In the genomic region with DNA sequence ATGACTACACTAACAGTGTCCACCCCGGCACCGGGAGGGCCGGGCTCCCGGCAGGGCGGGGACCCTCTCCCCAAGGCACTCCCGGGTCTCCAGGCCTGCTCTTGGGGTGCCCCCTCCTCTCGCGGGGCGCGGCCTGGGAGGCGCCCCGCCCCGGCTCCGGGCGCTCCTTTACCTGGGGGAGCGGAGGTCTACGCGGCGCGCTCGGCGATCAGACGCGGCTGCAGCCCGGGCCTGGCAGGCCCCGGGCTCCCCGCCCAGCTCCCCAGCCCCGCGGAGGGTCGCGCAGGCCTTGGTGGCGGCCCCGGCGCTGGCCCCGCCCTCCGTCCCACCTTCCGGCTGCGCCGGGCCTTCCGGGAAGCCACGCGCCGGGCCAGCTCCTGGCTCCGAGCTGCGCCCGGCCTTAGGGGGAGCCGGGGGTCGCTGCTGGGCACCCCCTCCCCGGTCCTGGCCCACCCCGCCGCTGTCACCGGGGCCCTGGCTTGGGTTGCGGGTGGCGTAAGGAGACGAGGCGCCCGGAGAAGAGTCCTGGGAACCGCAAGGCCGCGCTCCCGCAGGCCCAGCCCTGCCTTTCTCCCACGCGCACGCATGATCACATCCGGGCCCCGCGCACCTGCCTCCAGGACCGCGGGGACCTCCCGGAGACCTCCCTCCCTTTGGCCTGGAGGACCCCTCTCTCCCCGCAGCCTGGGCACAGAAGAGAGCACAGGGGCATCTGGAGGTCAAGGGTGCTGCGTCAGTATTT, we compare ENCODE assay signal across 1 cellular context.
TF ChIP-seq lines count a peak whose summit lies in the region.

A gene (minus strand): TSS at position 309 of the 742 bp plus-strand sequence. CDS start 6,848 bp downstream, outside the sequence.

TF ChIP-seq in HepG2, 621 proteins besides CTCF, POLR2A, EP300 and RAD21 (continued from another document and continues in another):
- TF ChIP-seq, protein P1, sequence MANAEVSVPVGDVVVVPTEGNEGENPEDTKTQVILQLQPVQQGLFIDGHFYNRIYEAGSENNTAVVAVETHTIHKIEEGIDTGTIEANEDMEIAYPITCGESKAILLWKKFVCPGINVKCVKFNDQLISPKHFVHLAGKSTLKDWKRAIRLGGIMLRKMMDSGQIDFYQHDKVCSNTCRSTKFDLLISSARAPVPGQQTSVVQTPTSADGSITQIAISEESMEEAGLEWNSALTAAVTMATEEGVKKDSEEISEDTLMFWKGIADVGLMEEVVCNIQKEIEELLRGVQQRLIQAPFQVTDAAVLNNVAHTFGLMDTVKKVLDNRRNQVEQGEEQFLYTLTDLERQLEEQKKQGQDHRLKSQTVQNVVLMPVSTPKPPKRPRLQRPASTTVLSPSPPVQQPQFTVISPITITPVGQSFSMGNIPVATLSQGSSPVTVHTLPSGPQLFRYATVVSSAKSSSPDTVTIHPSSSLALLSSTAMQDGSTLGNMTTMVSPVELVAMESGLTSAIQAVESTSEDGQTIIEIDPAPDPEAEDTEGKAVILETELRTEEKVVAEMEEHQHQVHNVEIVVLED (CRISPR knock-in tag; IDR thresholded peaks at IDR 0.05; ENCODE audit: borderline replicate concordance) = peak; percentile 20; the same call in 1 of the 2 replicates
- TF ChIP-seq FOXA1 (IDR thresholded peaks at IDR 0.05) = no peak
- no peak for TF ChIP-seq FOXA1 (CRISPR knock-in tag; IDR thresholded peaks at IDR 0.05)
- TF ChIP-seq, protein P2, sequence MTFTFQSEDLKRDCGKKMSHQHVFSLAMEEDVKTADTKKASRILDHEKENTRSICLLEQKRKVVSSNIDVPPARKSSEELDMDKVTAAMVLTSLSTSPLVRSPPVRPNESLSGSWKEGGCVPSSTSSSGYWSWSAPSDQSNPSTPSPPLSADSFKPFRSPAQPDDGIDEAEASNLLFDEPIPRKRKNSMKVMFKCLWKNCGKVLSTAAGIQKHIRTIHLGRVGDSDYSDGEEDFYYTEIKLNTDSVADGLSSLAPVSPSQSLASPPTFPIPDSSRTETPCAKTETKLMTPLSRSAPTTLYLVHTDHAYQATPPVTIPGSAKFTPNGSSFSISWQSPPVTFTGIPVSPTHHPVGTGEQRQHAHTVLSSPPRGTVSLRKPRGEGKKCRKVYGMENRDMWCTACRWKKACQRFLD (CRISPR knock-in tag; IDR thresholded peaks at IDR 0.05; ENCODE audit: borderline replicate concordance) = 0 out of 2 replicates have a peak, but pooled peaks have one; percentile 36
- TF ChIP-seq, protein P3, sequence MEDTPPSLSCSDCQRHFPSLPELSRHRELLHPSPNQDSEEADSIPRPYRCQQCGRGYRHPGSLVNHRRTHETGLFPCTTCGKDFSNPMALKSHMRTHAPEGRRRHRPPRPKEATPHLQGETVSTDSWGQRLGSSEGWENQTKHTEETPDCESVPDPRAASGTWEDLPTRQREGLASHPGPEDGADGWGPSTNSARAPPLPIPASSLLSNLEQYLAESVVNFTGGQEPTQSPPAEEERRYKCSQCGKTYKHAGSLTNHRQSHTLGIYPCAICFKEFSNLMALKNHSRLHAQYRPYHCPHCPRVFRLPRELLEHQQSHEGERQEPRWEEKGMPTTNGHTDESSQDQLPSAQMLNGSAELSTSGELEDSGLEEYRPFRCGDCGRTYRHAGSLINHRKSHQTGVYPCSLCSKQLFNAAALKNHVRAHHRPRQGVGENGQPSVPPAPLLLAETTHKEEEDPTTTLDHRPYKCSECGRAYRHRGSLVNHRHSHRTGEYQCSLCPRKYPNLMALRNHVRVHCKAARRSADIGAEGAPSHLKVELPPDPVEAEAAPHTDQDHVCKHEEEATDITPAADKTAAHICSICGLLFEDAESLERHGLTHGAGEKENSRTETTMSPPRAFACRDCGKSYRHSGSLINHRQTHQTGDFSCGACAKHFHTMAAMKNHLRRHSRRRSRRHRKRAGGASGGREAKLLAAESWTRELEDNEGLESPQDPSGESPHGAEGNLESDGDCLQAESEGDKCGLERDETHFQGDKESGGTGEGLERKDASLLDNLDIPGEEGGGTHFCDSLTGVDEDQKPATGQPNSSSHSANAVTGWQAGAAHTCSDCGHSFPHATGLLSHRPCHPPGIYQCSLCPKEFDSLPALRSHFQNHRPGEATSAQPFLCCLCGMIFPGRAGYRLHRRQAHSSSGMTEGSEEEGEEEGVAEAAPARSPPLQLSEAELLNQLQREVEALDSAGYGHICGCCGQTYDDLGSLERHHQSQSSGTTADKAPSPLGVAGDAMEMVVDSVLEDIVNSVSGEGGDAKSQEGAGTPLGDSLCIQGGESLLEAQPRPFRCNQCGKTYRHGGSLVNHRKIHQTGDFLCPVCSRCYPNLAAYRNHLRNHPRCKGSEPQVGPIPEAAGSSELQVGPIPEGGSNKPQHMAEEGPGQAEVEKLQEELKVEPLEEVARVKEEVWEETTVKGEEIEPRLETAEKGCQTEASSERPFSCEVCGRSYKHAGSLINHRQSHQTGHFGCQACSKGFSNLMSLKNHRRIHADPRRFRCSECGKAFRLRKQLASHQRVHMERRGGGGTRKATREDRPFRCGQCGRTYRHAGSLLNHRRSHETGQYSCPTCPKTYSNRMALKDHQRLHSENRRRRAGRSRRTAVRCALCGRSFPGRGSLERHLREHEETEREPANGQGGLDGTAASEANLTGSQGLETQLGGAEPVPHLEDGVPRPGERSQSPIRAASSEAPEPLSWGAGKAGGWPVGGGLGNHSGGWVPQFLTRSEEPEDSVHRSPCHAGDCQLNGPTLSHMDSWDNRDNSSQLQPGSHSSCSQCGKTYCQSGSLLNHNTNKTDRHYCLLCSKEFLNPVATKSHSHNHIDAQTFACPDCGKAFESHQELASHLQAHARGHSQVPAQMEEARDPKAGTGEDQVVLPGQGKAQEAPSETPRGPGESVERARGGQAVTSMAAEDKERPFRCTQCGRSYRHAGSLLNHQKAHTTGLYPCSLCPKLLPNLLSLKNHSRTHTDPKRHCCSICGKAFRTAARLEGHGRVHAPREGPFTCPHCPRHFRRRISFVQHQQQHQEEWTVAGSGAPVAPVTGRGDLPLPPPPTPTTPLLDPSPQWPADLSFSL (CRISPR knock-in tag; IDR thresholded peaks at IDR 0.05) = no peak
- TF ChIP-seq, protein P4, sequence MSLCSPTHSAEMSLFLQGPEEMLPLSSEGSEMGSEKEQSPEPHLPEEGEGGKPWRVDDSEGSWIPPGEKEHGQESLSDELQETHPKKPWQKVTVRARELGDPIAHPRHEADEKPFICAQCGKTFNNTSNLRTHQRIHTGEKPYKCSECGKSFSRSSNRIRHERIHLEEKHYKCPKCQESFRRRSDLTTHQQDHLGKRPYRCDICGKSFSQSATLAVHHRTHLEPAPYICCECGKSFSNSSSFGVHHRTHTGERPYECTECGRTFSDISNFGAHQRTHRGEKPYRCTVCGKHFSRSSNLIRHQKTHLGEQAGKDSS (CRISPR knock-in tag; IDR thresholded peaks at IDR 0.05; ENCODE audit: borderline replicate concordance, low read depth) = peak; percentile 34; the same call in 1 of the 2 replicates
- TF ChIP-seq, protein P5, sequence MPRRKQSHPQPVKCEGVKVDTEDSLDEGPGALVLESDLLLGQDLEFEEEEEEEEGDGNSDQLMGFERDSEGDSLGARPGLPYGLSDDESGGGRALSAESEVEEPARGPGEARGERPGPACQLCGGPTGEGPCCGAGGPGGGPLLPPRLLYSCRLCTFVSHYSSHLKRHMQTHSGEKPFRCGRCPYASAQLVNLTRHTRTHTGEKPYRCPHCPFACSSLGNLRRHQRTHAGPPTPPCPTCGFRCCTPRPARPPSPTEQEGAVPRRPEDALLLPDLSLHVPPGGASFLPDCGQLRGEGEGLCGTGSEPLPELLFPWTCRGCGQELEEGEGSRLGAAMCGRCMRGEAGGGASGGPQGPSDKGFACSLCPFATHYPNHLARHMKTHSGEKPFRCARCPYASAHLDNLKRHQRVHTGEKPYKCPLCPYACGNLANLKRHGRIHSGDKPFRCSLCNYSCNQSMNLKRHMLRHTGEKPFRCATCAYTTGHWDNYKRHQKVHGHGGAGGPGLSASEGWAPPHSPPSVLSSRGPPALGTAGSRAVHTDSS (CRISPR knock-in tag; conservative IDR thresholded peaks at IDR 0.05) = no peak
- TF ChIP-seq, protein P6, sequence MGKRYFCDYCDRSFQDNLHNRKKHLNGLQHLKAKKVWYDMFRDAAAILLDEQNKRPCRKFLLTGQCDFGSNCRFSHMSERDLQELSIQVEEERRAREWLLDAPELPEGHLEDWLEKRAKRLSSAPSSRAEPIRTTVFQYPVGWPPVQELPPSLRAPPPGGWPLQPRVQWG (CRISPR knock-in tag; IDR thresholded peaks at IDR 0.05; ENCODE audit: borderline replicate concordance, low read depth) = no peak
- TF ChIP-seq ZNF589 (CRISPR knock-in tag; conservative IDR thresholded peaks at IDR 0.05) = no peak
- no peak for TF ChIP-seq CEBPG (CRISPR knock-in tag; IDR thresholded peaks at IDR 0.05)
- no peak for TF ChIP-seq ZNF792 (CRISPR knock-in tag; IDR thresholded peaks at IDR 0.05)
- TF ChIP-seq HOXA9 (CRISPR knock-in tag; IDR thresholded peaks at IDR 0.05; ENCODE audit: borderline replicate concordance) = no peak
- TF ChIP-seq CHD4 (IDR thresholded peaks at IDR 0.05; ENCODE audit: borderline replicate concordance, low read length) = no peak
- TF ChIP-seq ZNF564 (CRISPR knock-in tag; IDR thresholded peaks at IDR 0.05) = peak; percentile 74; the same call in 1 of the 2 replicates
- no peak for TF ChIP-seq ZNF747 (CRISPR knock-in tag; IDR thresholded peaks at IDR 0.05; ENCODE audit: borderline replicate concordance)
- peak; percentile 66; the same call in 1 of the 2 replicates for TF ChIP-seq SPEN (CRISPR knock-in tag; IDR thresholded peaks at IDR 0.05; ENCODE audit: low read depth)
- no peak for TF ChIP-seq IKZF4 (CRISPR knock-in tag; IDR thresholded peaks at IDR 0.05; ENCODE audit: borderline replicate concordance, low read depth, not compliant biosample characterization)
- no peak for TF ChIP-seq ZNF777 (CRISPR knock-in tag; IDR thresholded peaks at IDR 0.05)
- TF ChIP-seq, protein P7, sequence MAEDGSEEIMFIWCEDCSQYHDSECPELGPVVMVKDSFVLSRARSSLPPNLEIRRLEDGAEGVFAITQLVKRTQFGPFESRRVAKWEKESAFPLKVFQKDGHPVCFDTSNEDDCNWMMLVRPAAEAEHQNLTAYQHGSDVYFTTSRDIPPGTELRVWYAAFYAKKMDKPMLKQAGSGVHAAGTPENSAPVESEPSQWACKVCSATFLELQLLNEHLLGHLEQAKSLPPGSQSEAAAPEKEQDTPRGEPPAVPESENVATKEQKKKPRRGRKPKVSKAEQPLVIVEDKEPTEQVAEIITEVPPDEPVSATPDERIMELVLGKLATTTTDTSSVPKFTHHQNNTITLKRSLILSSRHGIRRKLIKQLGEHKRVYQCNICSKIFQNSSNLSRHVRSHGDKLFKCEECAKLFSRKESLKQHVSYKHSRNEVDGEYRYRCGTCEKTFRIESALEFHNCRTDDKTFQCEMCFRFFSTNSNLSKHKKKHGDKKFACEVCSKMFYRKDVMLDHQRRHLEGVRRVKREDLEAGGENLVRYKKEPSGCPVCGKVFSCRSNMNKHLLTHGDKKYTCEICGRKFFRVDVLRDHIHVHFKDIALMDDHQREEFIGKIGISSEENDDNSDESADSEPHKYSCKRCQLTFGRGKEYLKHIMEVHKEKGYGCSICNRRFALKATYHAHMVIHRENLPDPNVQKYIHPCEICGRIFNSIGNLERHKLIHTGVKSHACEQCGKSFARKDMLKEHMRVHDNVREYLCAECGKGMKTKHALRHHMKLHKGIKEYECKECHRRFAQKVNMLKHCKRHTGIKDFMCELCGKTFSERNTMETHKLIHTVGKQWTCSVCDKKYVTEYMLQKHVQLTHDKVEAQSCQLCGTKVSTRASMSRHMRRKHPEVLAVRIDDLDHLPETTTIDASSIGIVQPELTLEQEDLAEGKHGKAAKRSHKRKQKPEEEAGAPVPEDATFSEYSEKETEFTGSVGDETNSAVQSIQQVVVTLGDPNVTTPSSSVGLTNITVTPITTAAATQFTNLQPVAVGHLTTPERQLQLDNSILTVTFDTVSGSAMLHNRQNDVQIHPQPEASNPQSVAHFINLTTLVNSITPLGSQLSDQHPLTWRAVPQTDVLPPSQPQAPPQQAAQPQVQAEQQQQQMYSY (CRISPR knock-in tag; IDR thresholded peaks at IDR 0.05) = peak; percentile 73
- no peak for TF ChIP-seq HNRNPH1 (optimal IDR thresholded peaks at IDR 0.05; ENCODE audit: low read depth, low read length)
- TF ChIP-seq, protein P8, sequence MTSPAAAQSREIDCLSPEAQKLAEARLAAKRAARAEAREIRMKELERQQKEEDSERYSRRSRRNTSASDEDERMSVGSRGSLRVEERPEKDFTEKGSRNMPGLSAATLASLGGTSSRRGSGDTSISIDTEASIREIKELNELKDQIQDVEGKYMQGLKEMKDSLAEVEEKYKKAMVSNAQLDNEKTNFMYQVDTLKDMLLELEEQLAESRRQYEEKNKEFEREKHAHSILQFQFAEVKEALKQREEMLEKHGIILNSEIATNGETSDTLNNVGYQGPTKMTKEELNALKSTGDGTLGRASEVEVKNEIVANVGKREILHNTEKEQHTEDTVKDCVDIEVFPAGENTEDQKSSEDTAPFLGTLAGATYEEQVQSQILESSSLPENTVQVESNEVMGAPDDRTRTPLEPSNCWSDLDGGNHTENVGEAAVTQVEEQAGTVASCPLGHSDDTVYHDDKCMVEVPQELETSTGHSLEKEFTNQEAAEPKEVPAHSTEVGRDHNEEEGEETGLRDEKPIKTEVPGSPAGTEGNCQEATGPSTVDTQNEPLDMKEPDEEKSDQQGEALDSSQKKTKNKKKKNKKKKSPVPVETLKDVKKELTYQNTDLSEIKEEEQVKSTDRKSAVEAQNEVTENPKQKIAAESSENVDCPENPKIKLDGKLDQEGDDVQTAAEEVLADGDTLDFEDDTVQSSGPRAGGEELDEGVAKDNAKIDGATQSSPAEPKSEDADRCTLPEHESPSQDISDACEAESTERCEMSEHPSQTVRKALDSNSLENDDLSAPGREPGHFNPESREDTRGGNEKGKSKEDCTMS (CRISPR knock-in tag; conservative IDR thresholded peaks at IDR 0.05) = no peak
- TF ChIP-seq FIP1L1 (IDR thresholded peaks at IDR 0.05; ENCODE audit: borderline replicate concordance, insufficient read depth, low read depth, low read length) = no peak
- TF ChIP-seq YEATS4 (CRISPR knock-in tag; IDR thresholded peaks at IDR 0.05; ENCODE audit: borderline replicate concordance) = peak; percentile 94; the same call in 1 of the 2 replicates
- TF ChIP-seq TCF7 (IDR thresholded peaks at IDR 0.05; ENCODE audit: low read depth) = no peak
- TF ChIP-seq ZNF121 (CRISPR knock-in tag; IDR thresholded peaks at IDR 0.05) = no peak
- TF ChIP-seq, protein P9, sequence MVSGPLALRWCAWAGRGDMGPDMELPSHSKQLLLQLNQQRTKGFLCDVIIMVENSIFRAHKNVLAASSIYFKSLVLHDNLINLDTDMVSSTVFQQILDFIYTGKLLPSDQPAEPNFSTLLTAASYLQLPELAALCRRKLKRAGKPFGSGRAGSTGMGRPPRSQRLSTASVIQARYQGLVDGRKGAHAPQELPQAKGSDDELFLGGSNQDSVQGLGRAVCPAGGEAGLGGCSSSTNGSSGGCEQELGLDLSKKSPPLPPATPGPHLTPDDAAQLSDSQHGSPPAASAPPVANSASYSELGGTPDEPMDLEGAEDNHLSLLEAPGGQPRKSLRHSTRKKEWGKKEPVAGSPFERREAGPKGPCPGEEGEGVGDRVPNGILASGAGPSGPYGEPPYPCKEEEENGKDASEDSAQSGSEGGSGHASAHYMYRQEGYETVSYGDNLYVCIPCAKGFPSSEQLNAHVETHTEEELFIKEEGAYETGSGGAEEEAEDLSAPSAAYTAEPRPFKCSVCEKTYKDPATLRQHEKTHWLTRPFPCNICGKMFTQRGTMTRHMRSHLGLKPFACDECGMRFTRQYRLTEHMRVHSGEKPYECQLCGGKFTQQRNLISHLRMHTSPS (CRISPR knock-in tag; IDR thresholded peaks at IDR 0.05; ENCODE audit: low read depth) = no peak
- TF ChIP-seq ZNF274 (CRISPR knock-in tag; IDR thresholded peaks at IDR 0.05) = no peak
- no peak for TF ChIP-seq PRPF4 (IDR thresholded peaks at IDR 0.05; ENCODE audit: low read depth, low read length, poor library complexity, severe bottlenecking)
- TF ChIP-seq PHB2 (IDR thresholded peaks at IDR 0.05; ENCODE audit: partially characterized antibody) = no peak
- TF ChIP-seq ATF7-NPFF (CRISPR knock-in tag; IDR thresholded peaks at IDR 0.05; ENCODE audit: low read depth) = peak; percentile 46; the same call in 1 of the 2 replicates
- no peak for TF ChIP-seq ZBTB42 (CRISPR knock-in tag; IDR thresholded peaks at IDR 0.05)
